ENCODE assay signal across 8 cellular contexts in genomic region chr16:89687092-89687940, GRCh38. TPM values are rescaled to one million over a fixed set of nuclear protein-coding genes. Genes with fewer than 3 reads are reported as not detected.
DNase-seq lines count a peak whose midpoint lies in the region; ATAC-seq and TF ChIP-seq lines count a peak whose summit lies in the region.

No MANE protein-coding gene starts in this region.

- peaks cover 8% of the 10 kb centered on the region for H3K27me3 Mint-ChIP-seq in HFFc6 (ENCODE audit: insufficient read depth)

- peaks cover 5% of the 10 kb centered on the region for H3K4me1 ChIP-seq in mammary epithelial cell (ENCODE audit: insufficient read depth, low read length)
- peaks cover 21% of the 10 kb centered on the region for H3K4me1 ChIP-seq in suprapubic skin

- H4K20me1 ChIP-seq in mammary epithelial cell (ENCODE audit: insufficient read depth, low read length): no peaks in the 10 kb centered on the region

- no peak for TF ChIP-seq POLR2A in NB4 (IDR thresholded peaks at IDR 0.05; ENCODE audit: extremely low read depth, insufficient read length)
- no peak for TF ChIP-seq POLR2A in suprapubic skin (IDR thresholded peaks at IDR 0.05)

- H3K27me3 ChIP-seq in mammary epithelial cell (ENCODE audit: insufficient read depth, low read length): no peaks in the 10 kb centered on the region
- no peaks in the 10 kb centered on the region for H3K27me3 ChIP-seq in suprapubic skin

- in situ Hi-C loops in mammary epithelial cell (cut with MboI; ENCODE audit: low sequenced_read_pairs in 2 of 2): no loop called here

- H3K27ac ChIP-seq in mammary epithelial cell (ENCODE audit: insufficient read depth, low read depth, low read length): peak overlapping the region; percentile 17
- peak overlapping the region; percentile 82 for H3K27ac ChIP-seq in suprapubic skin

- peak overlapping the region; percentile 93 for H3K4me3 Mint-ChIP-seq in HFFc6

- H2AFZ ChIP-seq in mammary epithelial cell (ENCODE audit: low read depth, low read length): peak overlapping the region; percentile 98

- H3K4me2 ChIP-seq in mammary epithelial cell (ENCODE audit: insufficient read depth, low read depth, low read length): peak overlapping the region; percentile 89

- H3K36me3 ChIP-seq in mammary epithelial cell (ENCODE audit: insufficient read depth, low read length) (peaks cover 11% of the 10 kb centered on the region), suprapubic skin (peaks cover 29% of the 10 kb centered on the region)

- dilution Hi-C loops in mammary epithelial cell (cut with HindIII; ENCODE audit: low sequenced_read_pairs): loop anchor here (5.0 kb wide), 6 partner anchors 45 to 240 kb away; partner anchors contain the start of genes DPEP1 and RPL13

- H3K79me2 ChIP-seq in mammary epithelial cell (ENCODE audit: insufficient read depth, low read length): peaks cover 32% of the 10 kb centered on the region

- H3K9me3 ChIP-seq in mammary epithelial cell (replicated peaks; ENCODE audit: insufficient read depth, low read length) (no peaks in the 10 kb centered on the region), suprapubic skin (no peaks in the 10 kb centered on the region)

- peak overlapping the region; percentile 98 for H3K27ac Mint-ChIP-seq in HFFc6

- peak; percentile 89 for ATAC-seq in left lobe of liver

- TF ChIP-seq EP300 in suprapubic skin (IDR thresholded peaks at IDR 0.05): no peak

- H3K36me3 Mint-ChIP-seq in HFFc6 (ENCODE audit: low read depth): peaks cover 22% of the 10 kb centered on the region

- peak overlapping the region; percentile 71 for H3K9ac ChIP-seq in mammary epithelial cell (ENCODE audit: insufficient read depth, low read length)

- intact Hi-C loops in mammary epithelial cell (cut with micrococcal nuclease): no loop called here

- BruUV-seq in mammary epithelial cell (replicated peaks; lab: Mats Ljungman, UMichigan): no TSS peak

- peaks cover 7% of the 10 kb centered on the region for H3K9me3 Mint-ChIP-seq in HFFc6

- H3K4me3 ChIP-seq in NB4 (ENCODE audit: low read depth, low read length) (peak overlapping the region; percentile 89), mammary epithelial cell (replicated peaks in 1 of 3; ENCODE audit: insufficient read depth in 1 of 3, low read depth in 2 of 3, low read length in 3 of 3) (peak overlapping the region; percentile 82 to 89 (median 84)), suprapubic skin (peak overlapping the region; percentile 71)

- TF ChIP-seq CTCF in HFFc6 (IDR thresholded peaks at IDR 0.05) (no peak), NB4 (IDR thresholded peaks at IDR 0.05; ENCODE audit: low read depth, low read length) (no peak), mammary epithelial cell (conservative IDR thresholded peaks at IDR 0.05 in 1 of 2, IDR thresholded peaks at IDR 0.05 in 1 of 2; ENCODE audit: extremely low read depth in 1 of 2, insufficient read depth in 1 of 2, low read depth in 1 of 2, low read length in 2 of 2) (peak in 1 of 2 donors; percentile 6), suprapubic skin (IDR thresholded peaks at IDR 0.05) (no peak)

- H3K4me1 Mint-ChIP-seq in HFFc6 (ENCODE audit: low read depth): peaks cover 7% of the 10 kb centered on the region

- CTCF ChIA-PET in mammary epithelial cell (lab: Charles Lee; ENCODE audit: low non-redundant PET): interaction anchor here (0.5 to 0.6 kb wide), 2 partner anchors 16 to 19 kb away, joined by 3 to 5 read pairs; no protein-coding TSS in a partner anchor

- 7% methylated on average over 36 of the region's 42 CpGs for whole genome bisulfite sequencing in mammary epithelial cell (ENCODE audit: low coverage, missing lambda C conversion rate)
- 16% methylated on average over 23 of the region's 42 CpGs for WGBS in suprapubic skin

- DNase-seq in stimulated activated CD4-positive, alpha-beta T cell treated with anti-CD3 and anti-CD28 coated beads, Interleukin-4, amount 100 ng/mL, for 24 hours: peak; percentile 27
- DNase-seq in stimulated activated CD4-positive, alpha-beta T cell treated with anti-CD3 and anti-CD28 coated beads, Interleukin-12 subunit alpha, Interleukin-12 subunit beta, amount 100 ng/mL, for 4 hours: no peak
- DNase-seq in HFFc6 (peak; percentile 33), NB4 (ENCODE audit: low read depth) (no peak), mammary epithelial cell (peak; percentile 60), left lobe of liver (ENCODE audit: low spot score) (peak; percentile 94), suprapubic skin (ENCODE audit: low spot score in 2 of 2) (peak in 1 of 2 donors; percentile 77), activated gamma-delta T cell (lab: John Stamatoyannopoulos, UW) (no peak)

RNA-seq across cellular contexts. Expression of gene CDK10, which starts 0.8 kb away (rescaled TPM):
- 10 to 100 TPM; 45.5 to 61.7 (median 48.6) TPM for total RNA-seq in HFFc6 (2021; fragmentation: NEBNext Ultra II Directional; extraction: Animal tissue kit (Norgen Biotek cat#: 25700))
- total RNA-seq in mammary epithelial cell (10 to 100 TPM; 38.5 to 72.0 TPM), left lobe of liver (69.1 TPM), suprapubic skin (100 to 1,000 TPM in 1 of 4 donors, 10 to 100 TPM in 3; 42.8 to 118 (median 55.0) TPM)
- 42.1 TPM for polyA plus RNA-seq in mammary epithelial cell
- polyA minus RNA-seq in mammary epithelial cell: 13.5 TPM

RNA-seq across cellular contexts. Expression of gene SPATA2L, which starts 14.2 kb away (rescaled TPM):
- 1 to 10 TPM; 5.6 to 6.9 (median 5.9) TPM for total RNA-seq in HFFc6 (2021; fragmentation: NEBNext Ultra II Directional; extraction: Animal tissue kit (Norgen Biotek cat#: 25700))
- total RNA-seq in mammary epithelial cell (1 to 10 TPM; 6.8 to 7.4 TPM), left lobe of liver (13.8 TPM), suprapubic skin (10 to 100 TPM; 14.1 to 32.3 (median 21.5) TPM)
- 3.2 TPM for polyA plus RNA-seq in mammary epithelial cell
- polyA minus RNA-seq in mammary epithelial cell: 0.36 TPM

RNA-seq across cellular contexts. Expression of gene SPATA33, which starts 29.7 kb away (rescaled TPM):
- total RNA-seq in HFFc6 (2021; fragmentation: NEBNext Ultra II Directional; extraction: Animal tissue kit (Norgen Biotek cat#: 25700)): 10 to 100 TPM in 1 of 6 experiments, 1 to 10 TPM in 5; 6.3 to 10.1 (median 7.8) TPM
- total RNA-seq in mammary epithelial cell: 10 to 100 TPM in 1 of 2 donors, 1 to 10 TPM in 1; 2.2 to 11.2 TPM
- polyA plus RNA-seq in mammary epithelial cell: 6.4 TPM
- 3.5 TPM for polyA minus RNA-seq in mammary epithelial cell
- 5.2 TPM for total RNA-seq in left lobe of liver
- 1 to 10 TPM; 3.2 to 9.7 (median 4.4) TPM for total RNA-seq in suprapubic skin

RNA-seq across cellular contexts. Expression of gene CHMP1A, which starts 29.8 kb away (rescaled TPM):
- 10 to 100 TPM; 85.6 to 93.1 (median 87.2) TPM for total RNA-seq in HFFc6 (2021; fragmentation: NEBNext Ultra II Directional; extraction: Animal tissue kit (Norgen Biotek cat#: 25700))
- total RNA-seq in mammary epithelial cell: 100 to 1,000 TPM in 1 of 2 donors, 10 to 100 TPM in 1; 99.1 to 104 TPM
- polyA plus RNA-seq in mammary epithelial cell: 94.9 TPM
- polyA minus RNA-seq in mammary epithelial cell: 53.5 TPM
- 34.7 TPM for total RNA-seq in left lobe of liver
- total RNA-seq in suprapubic skin: 100 to 1,000 TPM in 1 of 4 donors, 10 to 100 TPM in 3; 71.8 to 125 (median 86.6) TPM

RNA-seq across cellular contexts. Expression of gene VPS9D1, which starts 33.4 kb away (rescaled TPM):
- 10 to 100 TPM; 12.7 to 19.3 (median 16.1) TPM for total RNA-seq in HFFc6 (2021; fragmentation: NEBNext Ultra II Directional; extraction: Animal tissue kit (Norgen Biotek cat#: 25700))
- total RNA-seq in mammary epithelial cell (1 to 10 TPM; 4.3 to 8.0 TPM), left lobe of liver (15.0 TPM), suprapubic skin (10 to 100 TPM in 3 of 4 donors, 1 to 10 TPM in 1; 9.1 to 13.5 (median 10.2) TPM)
- 3.5 TPM for polyA plus RNA-seq in mammary epithelial cell
- 2.7 TPM for polyA minus RNA-seq in mammary epithelial cell

Comparison
In these comparisons a context has a peak if more than half of its experiments do, and no peak if none do; other contexts are left out.
1. DNase-seq: peak in stimulated activated CD4-positive, alpha-beta T cell treated with anti-CD3 and anti-CD28 coated beads, Interleukin-4, amount 100 ng/mL, for 24 hours (single experiment), HFFc6 (single experiment), mammary epithelial cell (single experiment) and left lobe of liver (single experiment); none in stimulated activated CD4-positive, alpha-beta T cell treated with anti-CD3 and anti-CD28 coated beads, Interleukin-12 subunit alpha, Interleukin-12 subunit beta, amount 100 ng/mL, for 4 hours (single experiment), NB4 (single experiment) and activated gamma-delta T cell (single experiment).
2. Peak in every context shown above with its lines, with median percentiles within 50 percentile points of each other: H3K4me3 ChIP-seq.